In the genomic region with DNA sequence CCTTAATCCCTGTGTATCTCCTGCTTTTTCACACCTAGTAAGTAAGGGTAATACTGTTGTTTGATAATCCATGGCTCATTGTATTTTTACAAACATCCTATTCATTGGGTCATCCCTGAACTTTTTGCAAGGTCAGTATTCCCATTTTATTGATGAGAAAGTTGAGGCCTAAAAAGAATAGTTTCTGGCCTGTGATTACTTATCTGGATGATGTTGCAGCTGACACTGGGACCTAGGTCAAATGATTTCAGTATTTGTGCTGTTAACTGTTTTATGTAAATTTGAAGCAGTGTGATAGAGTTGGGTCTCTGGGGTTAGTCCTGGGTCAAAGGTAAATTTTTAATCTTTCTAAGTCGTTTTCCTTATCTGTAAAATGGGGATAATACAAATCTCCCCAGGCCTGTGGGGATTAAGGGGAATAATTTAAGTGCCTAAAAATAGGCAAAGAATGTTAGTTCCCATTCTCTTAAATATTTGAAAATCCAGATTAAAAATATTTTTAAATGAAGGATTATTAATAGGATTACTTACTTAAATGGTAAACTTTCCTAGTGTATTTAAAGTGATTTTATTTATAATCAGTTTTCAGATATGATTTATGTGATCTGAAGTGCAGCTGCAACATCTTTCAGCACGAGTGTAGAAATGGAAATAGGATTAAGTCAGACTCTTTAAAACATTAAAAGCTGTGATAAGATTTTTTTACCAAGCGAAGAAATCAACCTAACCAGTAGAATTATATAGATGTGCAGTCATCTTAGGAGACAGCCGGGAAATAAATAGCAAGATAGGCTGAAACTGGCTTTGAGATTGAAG, we compare ENCODE assay signal across 11 cellular contexts. TPM values are rescaled to one million over a fixed set of nuclear protein-coding genes. Genes with fewer than 3 reads are reported as not detected.
DNase-seq lines count a peak whose midpoint lies in the region; ATAC-seq, FAIRE-seq and TF ChIP-seq lines count a peak whose summit lies in the region.
"Had no signal": no experiment of that assay in that cellular context is flagged by ENCODE, and none has a peak within 500 bp of the region (broad histone marks: within the 10 kb centered on the region; RNA-seq: fewer than 3 reads in every experiment).

No MANE protein-coding gene starts in this region.

- H3K4me1 Mint-ChIP-seq in immature natural killer cell = peaks cover 69 to 85% of the 10 kb centered on the region in 2 donors
- peaks cover 61% of the 10 kb centered on the region for H3K4me1 Mint-ChIP-seq in CD14-positive monocyte

- H3K9me3 ChIP-seq in left ventricle myocardium inferior (replicated peaks) = no peaks in the 10 kb centered on the region
- no peaks in the 10 kb centered on the region for H3K9me3 ChIP-seq in Panc1 (ENCODE audit: control insufficient read depth, insufficient read depth, low read depth, low read length)
- H3K9me3 ChIP-seq: tibial nerve had no signal

- POLR2A ChIA-PET in Panc1 (lab: Charles Lee) = no interaction called here

- intact Hi-C loops in left ventricle myocardium inferior (cut with micrococcal nuclease) (loop anchor here (2.0 to 10.0 kb wide), 2 partner anchors 125 to 219 kb away; no protein-coding TSS in a partner anchor), Right ventricle myocardium superior (cut with DNase I) (loop anchor here (5.0 to 10.0 kb wide), 3 partner anchors 52 to 217 kb away; no protein-coding TSS in a partner anchor), Panc1 (cut with micrococcal nuclease; ENCODE audit: unreplicated experiment) (no loop called here), CD14-positive monocyte (cut with micrococcal nuclease) (loop anchor here (5.0 to 10.0 kb wide), 4 partner anchors 52 to 227 kb away; no protein-coding TSS in a partner anchor)

- 27% methylated on average over 4 of the region's 4 CpGs for WGBS in urinary bladder

- FAIRE-seq in HTR-8/SVneo (lab: Jason Lieb, UNC) = no peak

- H3K36me3 ChIP-seq in left ventricle myocardium inferior (no peaks in the 10 kb centered on the region), Panc1 (ENCODE audit: control insufficient read depth, insufficient read depth, low read length) (peaks cover 2% of the 10 kb centered on the region), urinary bladder (ENCODE audit: insufficient read depth) (no peaks in the 10 kb centered on the region)
- H3K36me3 ChIP-seq: tibial nerve had no signal

- DNase-seq in left ventricle myocardium inferior (no peak), Right ventricle myocardium superior (no peak), Panc1 (ENCODE audit: low read depth, low spot score) (no peak), immature natural killer cell (no peak), HTR-8/SVneo (ENCODE audit: insufficient read length, low spot score) (no peak), CD14-positive monocyte (ENCODE audit: low spot score) (no peak)
- DNase-seq: foreskin melanocyte had no signal

- CTCF ChIA-PET in Panc1 (lab: Charles Lee) = no interaction called here

- H3K4me3 ChIP-seq in left ventricle myocardium inferior (peak overlapping the region; percentile 94), Panc1 (ENCODE audit: low read depth in 2 of 2, low read length in 2 of 2) (no peak overlapping the region), urinary bladder (ENCODE audit: low read depth, low read length) (peak overlapping the region; percentile 9)

- peaks cover 93% of the 10 kb centered on the region for H3K4me1 ChIP-seq in left ventricle myocardium inferior
- peaks cover 45% of the 10 kb centered on the region for H3K4me1 ChIP-seq in Panc1 (ENCODE audit: control insufficient read depth, insufficient read depth, low read length)
- H3K4me1 ChIP-seq in urinary bladder (ENCODE audit: insufficient read depth) = no peaks in the 10 kb centered on the region

- H3K27me3 ChIP-seq in left ventricle myocardium inferior (ENCODE audit: low read depth) (no peaks in the 10 kb centered on the region), Panc1 (ENCODE audit: control insufficient read depth, insufficient read depth, low read length) (no peaks in the 10 kb centered on the region)
- H3K27me3 ChIP-seq: tibial nerve had no signal

- peak overlapping the region; percentile 40 to 79 (median 68) for H3K4me3 Mint-ChIP-seq in immature natural killer cell
- H3K4me3 Mint-ChIP-seq in CD14-positive monocyte = peak overlapping the region in 1 of 2 donors; percentile 46

- in situ Hi-C loops in Panc1 (cut with HindIII; ENCODE audit: low pct_unique_long_range_greater_than_20kb, low sequenced_read_pairs) = no loop called here

- H3K9me3 Mint-ChIP-seq in immature natural killer cell (no peaks in the 10 kb centered on the region), CD14-positive monocyte (no peaks in the 10 kb centered on the region)

- H3K27me3 Mint-ChIP-seq in immature natural killer cell (ENCODE audit: low read depth in 3 of 3) = peaks cover 10 to 15% (median 13%) of the 10 kb centered on the region in 3 donors
- peaks cover 0 to 1% (median 0%) of the 10 kb centered on the region in 3 donors for H3K27me3 Mint-ChIP-seq in CD14-positive monocyte (ENCODE audit: low read depth in 3 of 3)

- ATAC-seq in Right ventricle myocardium superior (ENCODE audit: poor library complexity) (no peak), Panc1 (no peak), GM19452 (IDR thresholded peaks at IDR 0.05; ENCODE audit: unreplicated experiment) (no peak)

- peak overlapping the region; percentile 13 to 76 (median 66) for H3K27ac Mint-ChIP-seq in immature natural killer cell
- peak overlapping the region in 3 of 7 donors; percentile 40 to 73 (median 47) for H3K27ac Mint-ChIP-seq in CD14-positive monocyte

- no TSS peak for BruUV-seq in Panc1 (replicated peaks; lab: Mats Ljungman, UMichigan)

- no peaks in the 10 kb centered on the region for H3K36me3 Mint-ChIP-seq in immature natural killer cell
- peaks cover 8 to 13% of the 10 kb centered on the region in 2 donors for H3K36me3 Mint-ChIP-seq in CD14-positive monocyte

- no peak for TF ChIP-seq CTCF in left ventricle myocardium inferior (IDR thresholded peaks at IDR 0.05; ENCODE audit: borderline replicate concordance)
- TF ChIP-seq CTCF in Panc1 (IDR thresholded peaks at IDR 0.05) = no peak
- TF ChIP-seq CTCF in CD14-positive monocyte (IDR thresholded peaks at IDR 0.05) = no peak

- H3K27ac ChIP-seq in left ventricle myocardium inferior (replicated peaks) (no peak overlapping the region), Panc1 (ENCODE audit: low read length) (peak overlapping the region; percentile 58), urinary bladder (ENCODE audit: low read depth) (no peak overlapping the region)
- H3K27ac ChIP-seq: C4-2B had no signal

RNA-seq across cellular contexts. Expression of a gene that starts 4.3 kb away (rescaled TPM):
- total RNA-seq in left ventricle myocardium inferior (69.3 TPM), Right ventricle myocardium superior (77.9 TPM), Panc1 (2021; ENCODE audit: unreplicated experiment) (44.3 TPM), urinary bladder (64.4 TPM)
- polyA plus RNA-seq in Panc1 (2012; ENCODE audit: insufficient read length) = 19.5 TPM
- polyA plus RNA-seq in immature natural killer cell (10 to 100 TPM; 57.0 to 87.2 (median 64.6) TPM), urinary bladder (47.1 TPM), CD14-positive monocyte (10 to 100 TPM; 28.1 to 31.1 TPM)

Comparison
In these comparisons a context has a peak if more than half of its experiments do, and no peak if none do; other contexts are left out.
1. H3K4me3 ChIP-seq: peak in left ventricle myocardium inferior (single experiment) and urinary bladder (single experiment); none in Panc1 (0 of 2).